In genomic region chr15:90160781-90161727, GRCh38 we compare ENCODE assay signal across 9 cellular contexts. TPM values are rescaled to one million over a fixed set of nuclear protein-coding genes. Genes with fewer than 3 reads are reported as not detected.
DNase-seq lines count a peak whose midpoint lies in the region; ATAC-seq and TF ChIP-seq lines count a peak whose summit lies in the region.
"Had no signal": no experiment of that assay in that cellular context is flagged by ENCODE, and none has a peak within 500 bp of the region (broad histone marks: within the 10 kb centered on the region; RNA-seq: fewer than 3 reads in every experiment).

No MANE protein-coding gene starts in this region.

- H3K27me3 ChIP-seq in BLaER1 treated with 17β-estradiol and CSF1 and Interleukin-3, amounts not matched to agents 10 nM and 100 nM, result no peaks in the 10 kb centered on the region
- H3K27me3 ChIP-seq in SJSA1 (replicated peaks) (no peaks in the 10 kb centered on the region), lung (ENCODE audit: control insufficient read depth, insufficient read depth) (no peaks in the 10 kb centered on the region)

- no peak overlapping the region for H3K4me3 ChIP-seq in BLaER1 treated with 17β-estradiol and CSF1 and Interleukin-3, amounts not matched to agents 10 nM and 100 nM
- H3K4me3 ChIP-seq in SJSA1 (no peak overlapping the region), lung (no peak overlapping the region)

- TF ChIP-seq CTCF in lung (IDR thresholded peaks at IDR 0.05; ENCODE audit: control extremely low read depth, extremely low read depth), result no peak
- no peak for TF ChIP-seq CTCF in omental fat pad (IDR thresholded peaks at IDR 0.05)
- no peak for TF ChIP-seq CTCF in chondrocyte (IDR thresholded peaks at IDR 0.05)

- H3K36me3 ChIP-seq in BLaER1 treated with 17β-estradiol and CSF1 and Interleukin-3, amounts not matched to agents 10 nM and 100 nM, result no peaks in the 10 kb centered on the region
- no peaks in the 10 kb centered on the region for H3K36me3 ChIP-seq in SJSA1
- no peaks in the 10 kb centered on the region for H3K36me3 ChIP-seq in lung (ENCODE audit: control insufficient read depth in 2 of 2, insufficient read depth in 2 of 2, low read length in 2 of 2)

- no peaks in the 10 kb centered on the region for H4K20me1 ChIP-seq in BLaER1 treated with 17β-estradiol and CSF1 and Interleukin-3, amounts not matched to agents 10 nM and 100 nM

- no peaks in the 10 kb centered on the region for H3K36me3 Mint-ChIP-seq in natural killer cell treated with Interleukin-12 subunit alpha and Interleukin-12 subunit beta and Interleukin-15 and Interleukin-18, amount 100 ng/mL, for 72 hours
- H3K36me3 Mint-ChIP-seq in chondrocyte (ENCODE audit: low read depth), result no peaks in the 10 kb centered on the region
- H3K36me3 Mint-ChIP-seq: stimulated activated naive B cell treated with anti-CD40 and anti-IgM and Interleukin-4, amounts not matched to agents 10 μg/mL and 1 μg/mL and 100 μg/mL, for 72 hours had no signal

- 80 to 91% methylated on average over 14 of the region's 14 CpGs for WGBS in lung, 2 donors

- H3K9me3 ChIP-seq in BLaER1 treated with 17β-estradiol and CSF1 and Interleukin-3, amounts not matched to agents 10 nM and 100 nM (replicated peaks in 1 of 11), result no peaks in the 10 kb centered on the region
- no peaks in the 10 kb centered on the region for H3K9me3 ChIP-seq in SJSA1 (replicated peaks)
- no peaks in the 10 kb centered on the region for H3K9me3 ChIP-seq in lung (ENCODE audit: control insufficient read depth in 2 of 2, insufficient read depth in 1 of 2, low read length in 1 of 2)

- H3K4me3 Mint-ChIP-seq in natural killer cell treated with Interleukin-12 subunit alpha and Interleukin-12 subunit beta and Interleukin-15 and Interleukin-18, amount 100 ng/mL, for 72 hours, result no peak overlapping the region
- H3K4me3 Mint-ChIP-seq in chondrocyte (ENCODE audit: unreplicated experiment), result no peak overlapping the region

- no peaks in the 10 kb centered on the region for H3K9me3 Mint-ChIP-seq in natural killer cell treated with Interleukin-12 subunit alpha and Interleukin-12 subunit beta and Interleukin-15 and Interleukin-18, amount 100 ng/mL, for 72 hours
- H3K9me3 Mint-ChIP-seq in chondrocyte (ENCODE audit: low read depth), result no peaks in the 10 kb centered on the region
- H3K9me3 Mint-ChIP-seq: stimulated activated naive B cell treated with anti-CD40 and anti-IgM and Interleukin-4, amounts not matched to agents 10 μg/mL and 1 μg/mL and 100 μg/mL, for 72 hours had no signal

- H3K4me1 ChIP-seq in BLaER1 treated with 17β-estradiol and CSF1 and Interleukin-3, amounts not matched to agents 10 nM and 100 nM, result peaks cover 39 to 87% (median 57%) of the 10 kb centered on the region in 10 experiments
- H3K4me1 ChIP-seq in SJSA1 (replicated peaks), result peaks cover 40% of the 10 kb centered on the region
- peaks cover 0 to 4% of the 10 kb centered on the region in 2 donors for H3K4me1 ChIP-seq in lung (ENCODE audit: control insufficient read depth in 2 of 2, insufficient read depth in 2 of 2, low read length in 2 of 2)

- H3K27ac Mint-ChIP-seq in natural killer cell treated with Interleukin-12 subunit alpha and Interleukin-12 subunit beta and Interleukin-15 and Interleukin-18, amount 100 ng/mL, for 72 hours, result no peak overlapping the region
- H3K27ac Mint-ChIP-seq in chondrocyte (ENCODE audit: unreplicated experiment), result no peak overlapping the region

- H3K27me3 Mint-ChIP-seq in natural killer cell treated with Interleukin-12 subunit alpha and Interleukin-12 subunit beta and Interleukin-15 and Interleukin-18, amount 100 ng/mL, for 72 hours, result peaks cover 0 to 3% of the 10 kb centered on the region in 2 donors
- no peaks in the 10 kb centered on the region for H3K27me3 Mint-ChIP-seq in chondrocyte (ENCODE audit: low read depth)
- H3K27me3 Mint-ChIP-seq: stimulated activated naive B cell treated with anti-CD40 and anti-IgM and Interleukin-4, amounts not matched to agents 10 μg/mL and 1 μg/mL and 100 μg/mL, for 72 hours had no signal

- H3K4me2 ChIP-seq in BLaER1 treated with 17β-estradiol and CSF1 and Interleukin-3, amounts not matched to agents 10 nM and 100 nM, result peak overlapping the region; percentile 27 to 85 (median 45)

- H3K4me1 Mint-ChIP-seq in natural killer cell treated with Interleukin-12 subunit alpha and Interleukin-12 subunit beta and Interleukin-15 and Interleukin-18, amount 100 ng/mL, for 72 hours (ENCODE audit: low read depth in 2 of 2), result peaks cover 3 to 19% of the 10 kb centered on the region in 2 donors
- H3K4me1 Mint-ChIP-seq in chondrocyte (ENCODE audit: low read depth), result peaks cover 24% of the 10 kb centered on the region

- ATAC-seq in lung (ENCODE audit: insufficient read depth, low FRiP score) (no peak), HG02852 (IDR thresholded peaks at IDR 0.05; ENCODE audit: unreplicated experiment) (no peak), omental fat pad (ENCODE audit: low FRiP score) (no peak)
- ATAC-seq in natural killer cell treated with Interleukin-12 subunit alpha and Interleukin-12 subunit beta and Interleukin-15 and Interleukin-18, amount 100 ng/mL, for 72 hours, result no peak

- DNase-seq in NCI-H146 treated with DMSO at 0.1 percent for 48 hours (lab: John Stamatoyannopoulos, UW; ENCODE audit: unreplicated experiment) (peak; percentile 87), SJSA1 (ENCODE audit: low read depth in 1 of 2, low spot score in 2 of 2) (no peak), lung (ENCODE audit: low spot score) (peak; percentile 60), omental fat pad (ENCODE audit: low spot score) (no peak), chondrocyte (ENCODE audit: low spot score) (no peak)
- no peak for DNase-seq in natural killer cell treated with Interleukin-12 subunit alpha and Interleukin-12 subunit beta and Interleukin-15 and Interleukin-18, amount 100 ng/mL, for 72 hours (ENCODE audit: low spot score)

- H3K9ac ChIP-seq in BLaER1 treated with 17β-estradiol and CSF1 and Interleukin-3, amounts not matched to agents 10 nM and 100 nM, result peak overlapping the region in 2 of 11 experiments; percentile 32 to 42; a peak in 2 of 22 replicates

- peak overlapping the region in 7 of 11 experiments; percentile 16 to 68 (median 43); a peak in 7 of 22 replicates for H3K27ac ChIP-seq in BLaER1 treated with 17β-estradiol and CSF1 and Interleukin-3, amounts not matched to agents 10 nM and 100 nM
- peak overlapping the region; percentile 39 for H3K27ac ChIP-seq in SJSA1
- H3K27ac ChIP-seq in lung (ENCODE audit: low read depth in 1 of 2, low read length in 1 of 2), result no peak overlapping the region

RNA-seq across cellular contexts. Expression of gene SEMA4B, which starts 40.1 kb away (rescaled TPM):
- total RNA-seq in SJSA1 (2014; rRNA removed; shearing (Covaris generic)), result 5.6 and 17.8 TPM in 2 replicates
- total RNA-seq in lung (10 to 100 TPM; 59.1 to 87.5 TPM), omental fat pad (10 to 100 TPM in 3 of 4 donors, 1 to 10 TPM in 1; 9.3 to 24.4 (median 17.6) TPM), chondrocyte (6.7 to 10.5 TPM (median 9.2 TPM) in 3 replicates)
- polyA plus RNA-seq in lung, result 10 to 100 TPM; 24.0 to 80.4 TPM
- 1 to 10 TPM; 9.2 to 9.7 TPM for total RNA-seq in natural killer cell treated with Interleukin-12 subunit alpha and Interleukin-12 subunit beta and Interleukin-15 and Interleukin-18, amount 100 ng/mL, for 72 hours

RNA-seq across cellular contexts. Expression of gene IDH2, which starts 58.8 kb away (rescaled TPM):
- 45.0 and 66.6 TPM in 2 replicates for total RNA-seq in SJSA1 (2014; rRNA removed; shearing (Covaris generic))
- total RNA-seq in lung (10 to 100 TPM; 70.8 to 85.8 TPM), omental fat pad (10 to 100 TPM; 24.9 to 43.7 (median 35.2) TPM), chondrocyte (115 to 126 TPM (median 125 TPM) in 3 replicates)
- polyA plus RNA-seq in lung, result 10 to 100 TPM; 52.0 to 73.8 TPM
- total RNA-seq in natural killer cell treated with Interleukin-12 subunit alpha and Interleukin-12 subunit beta and Interleukin-15 and Interleukin-18, amount 100 ng/mL, for 72 hours, result 10 to 100 TPM; 94.3 to 96.4 TPM

Comparison
In these comparisons a context has a peak if more than half of its experiments do, and no peak if none do; other contexts are left out.
1. H3K27ac ChIP-seq: peak in BLaER1 treated with 17β-estradiol and CSF1 and Interleukin-3, amounts not matched to agents 10 nM and 100 nM (7 of 11) and SJSA1 (single experiment); none in lung (0 of 2).
2. DNase-seq: peak in NCI-H146 treated with DMSO at 0.1 percent for 48 hours (single experiment) and lung (single experiment); none in SJSA1 (0 of 2), natural killer cell treated with Interleukin-12 subunit alpha and Interleukin-12 subunit beta and Interleukin-15 and Interleukin-18, amount 100 ng/mL, for 72 hours (single experiment), omental fat pad (single experiment) and chondrocyte (single experiment).